In genomic region chr13:104847863-104848262, GRCh38 we compare ENCODE assay signal across 15 cellular contexts.
"Had no signal": no experiment of that assay in that cellular context is flagged by ENCODE, and none has a peak within 500 bp of the region (broad histone marks: within the 10 kb centered on the region; RNA-seq: fewer than 3 reads in every experiment).

No MANE protein-coding gene starts in this region.

- H3K9me3 ChIP-seq: colonic mucosa, heart left ventricle, mucosa of descending colon, neutrophil, thoracic aorta had no signal

- ATAC-seq: activated CD8-positive, alpha-beta T cell treated with anti-CD3 and anti-CD28 coated beads for 36 hours; activated T-cell treated with anti-CD3 and anti-CD28 coated beads, Interleukin-2, amount 50 U/mL, for 4 hours; heart left ventricle; left lobe of liver; mucosa of descending colon; naive thymus-derived CD8-positive, alpha-beta T cell; stimulated activated effector memory CD8-positive, alpha-beta T cell treated with anti-CD3 and anti-CD28 coated beads, Interleukin-12 subunit alpha, Interleukin-12 subunit beta, amount 100 ng/mL, for 72 hours had no signal

- H3K4me3 Mint-ChIP-seq: activated CD8-positive, alpha-beta T cell treated with anti-CD3 and anti-CD28 coated beads for 36 hours; activated T-cell treated with anti-CD3 and anti-CD28 coated beads, Interleukin-2, amount 50 U/mL, for 4 hours; naive thymus-derived CD8-positive, alpha-beta T cell; stimulated activated effector memory CD8-positive, alpha-beta T cell treated with anti-CD3 and anti-CD28 coated beads, Interleukin-12 subunit alpha, Interleukin-12 subunit beta, amount 100 ng/mL, for 72 hours had no signal

- H3K36me3 ChIP-seq: colonic mucosa, heart left ventricle, neutrophil, thoracic aorta had no signal

- H3K27ac ChIP-seq: colonic mucosa, heart left ventricle, neutrophil, thoracic aorta had no signal

- H3K27ac Mint-ChIP-seq: activated CD8-positive, alpha-beta T cell treated with anti-CD3 and anti-CD28 coated beads for 36 hours; stimulated activated effector memory CD8-positive, alpha-beta T cell treated with anti-CD3 and anti-CD28 coated beads, Interleukin-12 subunit alpha, Interleukin-12 subunit beta, amount 100 ng/mL, for 72 hours had no signal

- H3K4me3 ChIP-seq: colonic mucosa, heart left ventricle, mucosa of descending colon, thoracic aorta had no signal

- H3K27me3 ChIP-seq: colonic mucosa, heart left ventricle, neutrophil had no signal

- DNase-seq: activated CD4-positive, alpha-beta T cell treated with anti-CD3 and anti-CD28 coated beads for 4 hours; activated CD8-positive, alpha-beta T cell treated with anti-CD3 and anti-CD28 coated beads for 36 hours; activated effector memory CD4-positive, alpha-beta T cell treated with Interleukin-2 at 50 U/mL for 16 hours; activated naive CD4-positive, alpha-beta T cell treated with anti-CD3 and anti-CD28 coated beads, Interleukin-2, amount 50 U/mL, for 16 hours; activated T-cell treated with anti-CD3 and anti-CD28 coated beads, Interleukin-2, amount 50 U/mL, for 4 hours; caudate nucleus; colonic mucosa; heart left ventricle; mucosa of descending colon; naive thymus-derived CD8-positive, alpha-beta T cell; retina had no signal

- H3K27me3 Mint-ChIP-seq: activated CD8-positive, alpha-beta T cell treated with anti-CD3 and anti-CD28 coated beads for 36 hours; naive thymus-derived CD8-positive, alpha-beta T cell had no signal

- H3K36me3 Mint-ChIP-seq: naive thymus-derived CD8-positive, alpha-beta T cell; stimulated activated effector memory CD8-positive, alpha-beta T cell treated with anti-CD3 and anti-CD28 coated beads, Interleukin-12 subunit alpha, Interleukin-12 subunit beta, amount 100 ng/mL, for 72 hours had no signal

- H3K4me1 ChIP-seq: colonic mucosa had no signal

- H3K4me1 Mint-ChIP-seq: naive thymus-derived CD8-positive, alpha-beta T cell; stimulated activated effector memory CD8-positive, alpha-beta T cell treated with anti-CD3 and anti-CD28 coated beads, Interleukin-12 subunit alpha, Interleukin-12 subunit beta, amount 100 ng/mL, for 72 hours had no signal

- H3K9me3 Mint-ChIP-seq: activated CD8-positive, alpha-beta T cell treated with anti-CD3 and anti-CD28 coated beads for 36 hours; activated T-cell treated with anti-CD3 and anti-CD28 coated beads, Interleukin-2, amount 50 U/mL, for 4 hours; naive thymus-derived CD8-positive, alpha-beta T cell; stimulated activated effector memory CD8-positive, alpha-beta T cell treated with anti-CD3 and anti-CD28 coated beads, Interleukin-12 subunit alpha, Interleukin-12 subunit beta, amount 100 ng/mL, for 72 hours had no signal
